Comparison of ENCODE assay signal across 6 cellular contexts in the genomic region with DNA sequence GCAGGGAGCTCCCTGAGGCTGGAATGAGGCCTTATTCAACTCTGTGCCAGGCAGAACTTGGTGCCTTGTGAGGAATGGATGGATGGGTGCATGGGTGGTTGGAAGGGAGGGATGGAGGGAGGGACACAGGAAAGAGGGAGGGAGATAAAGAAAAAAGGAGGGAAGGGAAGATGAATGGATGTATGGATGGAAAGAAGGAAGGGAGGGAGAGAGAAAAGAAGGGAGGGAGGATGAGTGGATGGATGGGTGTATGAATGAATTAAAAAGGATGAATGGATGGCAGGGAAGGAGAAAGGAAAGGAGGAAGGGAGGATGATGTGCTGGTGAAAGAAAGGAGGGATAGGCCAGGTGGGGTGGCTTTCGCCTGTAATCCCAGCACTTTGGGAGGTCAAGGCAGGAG.
"Had no signal": no experiment of that assay in that cellular context is flagged by ENCODE, and none has a peak within 500 bp of the region (broad histone marks: within the 10 kb centered on the region; RNA-seq: fewer than 3 reads in every experiment).

No MANE protein-coding gene starts in this region.

- H3K27ac Mint-ChIP-seq: IgD-negative memory B cell had no signal

- H3K36me3 Mint-ChIP-seq: IgD-negative memory B cell had no signal

- H3K9me3 ChIP-seq: HAP-1 had no signal

- H3K4me1 ChIP-seq: HAP-1 had no signal

- H3K9me3 Mint-ChIP-seq: IgD-negative memory B cell had no signal

- H3K27ac ChIP-seq: GM23248, HL-60 had no signal

- H3K4me3 Mint-ChIP-seq: IgD-negative memory B cell had no signal

- H3K36me3 ChIP-seq: HAP-1 had no signal

- H3K4me3 ChIP-seq: GM23248, HAP-1 had no signal

- DNase-seq: GM23248, GOT3, KG1 had no signal

- H3K9ac ChIP-seq: GM23248 had no signal
